ENCODE assay signal across 13 cellular contexts in genomic region chr4:114273246-114273645, GRCh38.
"Had no signal": no experiment of that assay in that cellular context is flagged by ENCODE, and none has a peak within 500 bp of the region (broad histone marks: within the 10 kb centered on the region; RNA-seq: fewer than 3 reads in every experiment).

No MANE protein-coding gene starts in this region.

- FAIRE-seq: urothelium cell line had no signal

- H2AFZ ChIP-seq: neural progenitor cell had no signal

- H3K36me3 Mint-ChIP-seq: activated naive CD4-positive, alpha-beta T cell treated with anti-CD3 and anti-CD28 coated beads, Interleukin-2, amount 50 U/mL, for 24 hours; neural progenitor cell had no signal

- H3K4me1 Mint-ChIP-seq: neural progenitor cell had no signal

- H3K4me1 ChIP-seq: breast epithelium, neural progenitor cell had no signal

- H3K4me3 Mint-ChIP-seq: activated naive CD4-positive, alpha-beta T cell treated with anti-CD3 and anti-CD28 coated beads, Interleukin-2, amount 50 U/mL, for 24 hours; neural progenitor cell had no signal

- H3K4me3 ChIP-seq: breast epithelium, esophagus squamous epithelium, neural progenitor cell had no signal

- H3K9me3 ChIP-seq: breast epithelium, esophagus squamous epithelium had no signal

- H3K27ac ChIP-seq: breast epithelium, esophagus squamous epithelium, neural progenitor cell had no signal

- H3K9me3 Mint-ChIP-seq: activated naive CD4-positive, alpha-beta T cell treated with anti-CD3 and anti-CD28 coated beads, Interleukin-2, amount 50 U/mL, for 24 hours; neural progenitor cell had no signal

- H3K9ac ChIP-seq: neural progenitor cell had no signal

- DNase-seq: activated CD4-positive, alpha-beta T cell treated with anti-CD3 and anti-CD28 coated beads, Interleukin-2, amount 50 U/mL, for 1 hour; activated effector memory CD4-positive, alpha-beta T cell treated with Interleukin-2 at 50 U/mL for 16 hours; activated T-cell treated with anti-CD3 and anti-CD28 coated beads, Interleukin-2, amount 50 U/mL, for 1 hour; amygdala; esophagus squamous epithelium; foreskin fibroblast; glutamatergic neuron; midbrain; retina had no signal

- H3K36me3 ChIP-seq: breast epithelium, esophagus squamous epithelium, neural progenitor cell had no signal

- H3K27me3 ChIP-seq: breast epithelium, esophagus squamous epithelium, neural progenitor cell had no signal

- H3K4me2 ChIP-seq: neural progenitor cell had no signal

- H3K27ac Mint-ChIP-seq: activated naive CD4-positive, alpha-beta T cell treated with anti-CD3 and anti-CD28 coated beads, Interleukin-2, amount 50 U/mL, for 24 hours; neural progenitor cell had no signal
